8 cellular contexts compared by ENCODE assay signal in the genomic region with DNA sequence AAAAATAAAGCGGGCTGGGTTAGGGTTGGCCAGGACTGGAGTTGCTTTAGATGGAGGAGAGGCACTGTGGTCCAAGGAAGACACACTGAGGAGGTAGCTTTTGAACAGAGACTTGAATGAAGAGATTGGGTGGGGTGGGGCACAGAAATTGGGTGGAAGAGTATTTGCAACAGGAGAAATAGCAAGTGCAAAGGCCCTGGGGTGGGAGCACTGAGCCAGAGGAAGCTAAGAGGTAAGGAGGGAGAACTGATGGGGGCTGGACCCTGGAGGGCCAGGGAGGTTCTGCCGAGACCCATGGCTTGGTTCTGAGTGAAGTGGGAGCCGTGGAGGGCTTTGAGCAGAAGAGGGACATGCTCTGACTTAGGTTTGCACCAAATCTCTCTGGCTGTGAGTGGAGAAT. TPM values are rescaled to one million over a fixed set of nuclear protein-coding genes. Genes with fewer than 3 reads are reported as not detected.
"Had no signal": no experiment of that assay in that cellular context is flagged by ENCODE, and none has a peak within 500 bp of the region (broad histone marks: within the 10 kb centered on the region; RNA-seq: fewer than 3 reads in every experiment).

No MANE protein-coding gene starts in this region.

- H3K27ac ChIP-seq: HL-60 had no signal

- H3K4me3 Mint-ChIP-seq: IgD-negative memory B cell had no signal

- H3K4me3 ChIP-seq: K562 had no signal

- H3K36me3 Mint-ChIP-seq: IgD-negative memory B cell had no signal

- H3K4me1 Mint-ChIP-seq: IgD-negative memory B cell had no signal

- ATAC-seq: HepG2, K562 had no signal

- H3K27ac Mint-ChIP-seq: IgD-negative memory B cell had no signal

- DNase-seq: IMR-90, KBM-7, KG1 had no signal

RNA-seq across cellular contexts. Expression of a gene that starts 45.4 kb away (rescaled TPM):
- total RNA-seq: HT-29, IMR-90, K562 had no signal
- polyA plus RNA-seq: HepG2, IgD-negative memory B cell had no signal
